In the genomic region with DNA sequence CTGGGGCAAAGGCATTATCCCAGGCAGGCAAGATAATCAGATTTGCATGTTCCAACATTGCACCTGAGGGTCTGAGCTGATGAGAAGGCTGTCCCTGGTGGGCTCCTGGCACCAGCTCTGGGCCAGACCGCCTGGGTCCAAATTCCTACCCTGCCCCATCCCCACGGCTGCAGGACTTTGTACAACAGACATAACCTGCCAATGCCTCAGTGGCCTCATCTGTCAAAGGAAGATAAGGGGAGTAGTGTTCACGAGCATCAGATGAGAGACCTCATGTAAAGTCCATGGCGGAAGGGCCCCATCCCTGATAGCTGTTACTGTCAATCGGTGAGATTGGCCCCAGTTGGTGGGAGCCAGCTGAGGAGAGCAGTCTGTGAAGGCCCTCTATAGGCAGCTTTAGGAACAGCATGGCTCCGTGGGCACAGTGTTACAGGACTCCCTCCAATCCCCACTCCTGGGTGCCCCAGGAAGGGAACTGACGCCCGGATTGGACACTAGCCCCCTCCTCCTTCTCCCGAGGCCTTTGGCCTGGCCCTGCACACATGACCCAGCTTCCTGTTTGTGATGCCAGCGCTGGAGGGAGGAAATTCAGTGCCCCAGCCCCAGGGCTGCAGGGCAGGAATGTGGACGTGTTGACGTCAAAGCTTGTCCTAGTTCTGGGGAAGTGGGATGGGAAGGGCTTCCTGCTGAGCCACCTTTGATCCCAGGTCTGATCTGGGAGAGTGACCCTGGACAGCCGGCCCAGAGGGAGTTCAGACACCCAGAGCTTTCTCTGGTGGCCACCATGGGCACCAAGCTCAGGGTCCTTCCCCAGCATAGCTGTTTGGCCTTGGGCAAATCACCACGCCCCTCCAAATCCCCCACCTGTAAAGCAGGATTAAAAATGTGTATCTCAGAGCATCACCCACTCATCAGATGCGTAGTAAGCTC, we compare ENCODE assay signal across 1 cellular context.
TF ChIP-seq lines count a peak whose summit lies in the region.

No MANE protein-coding gene starts in this region.

TF ChIP-seq in HepG2, 621 proteins besides CTCF, POLR2A, EP300 and RAD21 (continued from another document and continues in another):
- TF ChIP-seq, protein P1, sequence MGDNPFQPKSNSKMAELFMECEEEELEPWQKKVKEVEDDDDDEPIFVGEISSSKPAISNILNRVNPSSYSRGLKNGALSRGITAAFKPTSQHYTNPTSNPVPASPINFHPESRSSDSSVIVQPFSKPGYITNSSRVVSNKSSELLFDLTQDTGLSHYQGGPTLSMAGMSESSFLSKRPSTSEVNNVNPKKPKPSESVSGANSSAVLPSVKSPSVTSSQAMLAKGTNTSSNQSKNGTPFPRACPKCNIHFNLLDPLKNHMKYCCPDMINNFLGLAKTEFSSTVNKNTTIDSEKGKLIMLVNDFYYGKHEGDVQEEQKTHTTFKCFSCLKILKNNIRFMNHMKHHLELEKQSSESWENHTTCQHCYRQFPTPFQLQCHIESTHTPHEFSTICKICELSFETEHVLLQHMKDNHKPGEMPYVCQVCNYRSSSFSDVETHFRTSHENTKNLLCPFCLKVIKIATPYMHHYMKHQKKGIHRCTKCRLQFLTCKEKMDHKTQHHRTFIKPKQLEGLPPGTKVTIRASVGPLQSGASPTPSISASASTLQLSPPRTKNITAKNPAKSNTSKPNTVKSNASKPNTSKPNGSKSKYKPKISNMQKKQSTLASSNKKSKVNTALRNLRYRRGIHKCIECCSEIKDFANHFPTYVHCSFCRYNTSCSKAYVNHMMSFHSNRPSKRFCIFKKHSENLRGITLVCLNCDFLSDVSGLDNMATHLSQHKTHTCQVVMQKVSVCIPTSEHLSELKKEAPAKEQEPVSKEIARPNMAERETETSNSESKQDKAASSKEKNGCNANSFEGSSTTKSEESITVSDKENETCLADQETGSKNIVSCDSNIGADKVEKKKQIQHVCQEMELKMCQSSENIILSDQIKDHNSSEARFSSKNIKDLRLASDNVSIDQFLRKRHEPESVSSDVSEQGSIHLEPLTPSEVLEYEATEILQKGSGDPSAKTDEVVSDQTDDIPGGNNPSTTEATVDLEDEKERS (CRISPR knock-in tag; IDR thresholded peaks at IDR 0.05), result no peak
- TF ChIP-seq ZNF101 (CRISPR knock-in tag; IDR thresholded peaks at IDR 0.05; ENCODE audit: borderline replicate concordance, low read depth) (no peak), FOXC1 (CRISPR knock-in tag; IDR thresholded peaks at IDR 0.05; ENCODE audit: borderline replicate concordance) (peak; percentile 61; the same call in 1 of the 2 replicates), NCOA2 (CRISPR knock-in tag; IDR thresholded peaks at IDR 0.05) (peak; percentile 5; the same call in 1 of the 2 replicates), ZNF292 (CRISPR knock-in tag; IDR thresholded peaks at IDR 0.05; ENCODE audit: borderline replicate concordance, low read depth) (no peak), ZNF34 (CRISPR knock-in tag; IDR thresholded peaks at IDR 0.05; ENCODE audit: borderline replicate concordance) (no peak), GTF3A (CRISPR knock-in tag; conservative IDR thresholded peaks at IDR 0.05) (no peak), STAG1 (CRISPR knock-in tag; IDR thresholded peaks at IDR 0.05) (peak; percentile 66), RFX1 (IDR thresholded peaks at IDR 0.05) (no peak), ZNF441 (CRISPR knock-in tag; IDR thresholded peaks at IDR 0.05; ENCODE audit: borderline replicate concordance) (no peak), BORCS8-MEF2B (CRISPR knock-in tag; IDR thresholded peaks at IDR 0.05) (0 out of 2 replicates have a peak, but pooled peaks have one; percentile 18), ZNF883 (CRISPR knock-in tag; IDR thresholded peaks at IDR 0.05; ENCODE audit: not compliant biosample characterization) (peak; percentile 43), FOXK1 (CRISPR knock-in tag; IDR thresholded peaks at IDR 0.05; ENCODE audit: borderline replicate concordance, low read depth) (0 out of 2 replicates have a peak, but pooled peaks have one; percentile 64), ZNF776 (CRISPR knock-in tag; IDR thresholded peaks at IDR 0.05) (no peak), ISL2 (CRISPR knock-in tag; IDR thresholded peaks at IDR 0.05) (peak; percentile 52; the same call in 1 of the 2 replicates), MYC (CRISPR knock-in tag; IDR thresholded peaks at IDR 0.05; ENCODE audit: borderline replicate concordance) (0 out of 2 replicates have a peak, but pooled peaks have one; percentile 48), RNF2 (conservative IDR thresholded peaks at IDR 0.05; ENCODE audit: low read depth) (no peak; the same call in 1 of the 2 replicates), POLR2AphosphoS5 (IDR thresholded peaks at IDR 0.05; ENCODE audit: low read depth, low read length) (0 out of 2 replicates have a peak, but pooled peaks have one; percentile 38), SOX6 (IDR thresholded peaks at IDR 0.05) (no peak), SOX6 (CRISPR knock-in tag; IDR thresholded peaks at IDR 0.05) (peak; percentile 68; the same call in 1 of the 2 replicates), PAWR (CRISPR knock-in tag; IDR thresholded peaks at IDR 0.05; ENCODE audit: borderline replicate concordance) (no peak), TEAD3 (CRISPR knock-in tag; optimal IDR thresholded peaks at IDR 0.05; ENCODE audit: borderline replicate concordance) (peak; percentile 98)
- TF ChIP-seq, protein P2, sequence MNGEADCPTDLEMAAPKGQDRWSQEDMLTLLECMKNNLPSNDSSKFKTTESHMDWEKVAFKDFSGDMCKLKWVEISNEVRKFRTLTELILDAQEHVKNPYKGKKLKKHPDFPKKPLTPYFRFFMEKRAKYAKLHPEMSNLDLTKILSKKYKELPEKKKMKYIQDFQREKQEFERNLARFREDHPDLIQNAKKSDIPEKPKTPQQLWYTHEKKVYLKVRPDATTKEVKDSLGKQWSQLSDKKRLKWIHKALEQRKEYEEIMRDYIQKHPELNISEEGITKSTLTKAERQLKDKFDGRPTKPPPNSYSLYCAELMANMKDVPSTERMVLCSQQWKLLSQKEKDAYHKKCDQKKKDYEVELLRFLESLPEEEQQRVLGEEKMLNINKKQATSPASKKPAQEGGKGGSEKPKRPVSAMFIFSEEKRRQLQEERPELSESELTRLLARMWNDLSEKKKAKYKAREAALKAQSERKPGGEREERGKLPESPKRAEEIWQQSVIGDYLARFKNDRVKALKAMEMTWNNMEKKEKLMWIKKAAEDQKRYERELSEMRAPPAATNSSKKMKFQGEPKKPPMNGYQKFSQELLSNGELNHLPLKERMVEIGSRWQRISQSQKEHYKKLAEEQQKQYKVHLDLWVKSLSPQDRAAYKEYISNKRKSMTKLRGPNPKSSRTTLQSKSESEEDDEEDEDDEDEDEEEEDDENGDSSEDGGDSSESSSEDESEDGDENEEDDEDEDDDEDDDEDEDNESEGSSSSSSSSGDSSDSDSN (CRISPR knock-in tag; IDR thresholded peaks at IDR 0.05), result peak; percentile 62
- TF ChIP-seq, protein P3, sequence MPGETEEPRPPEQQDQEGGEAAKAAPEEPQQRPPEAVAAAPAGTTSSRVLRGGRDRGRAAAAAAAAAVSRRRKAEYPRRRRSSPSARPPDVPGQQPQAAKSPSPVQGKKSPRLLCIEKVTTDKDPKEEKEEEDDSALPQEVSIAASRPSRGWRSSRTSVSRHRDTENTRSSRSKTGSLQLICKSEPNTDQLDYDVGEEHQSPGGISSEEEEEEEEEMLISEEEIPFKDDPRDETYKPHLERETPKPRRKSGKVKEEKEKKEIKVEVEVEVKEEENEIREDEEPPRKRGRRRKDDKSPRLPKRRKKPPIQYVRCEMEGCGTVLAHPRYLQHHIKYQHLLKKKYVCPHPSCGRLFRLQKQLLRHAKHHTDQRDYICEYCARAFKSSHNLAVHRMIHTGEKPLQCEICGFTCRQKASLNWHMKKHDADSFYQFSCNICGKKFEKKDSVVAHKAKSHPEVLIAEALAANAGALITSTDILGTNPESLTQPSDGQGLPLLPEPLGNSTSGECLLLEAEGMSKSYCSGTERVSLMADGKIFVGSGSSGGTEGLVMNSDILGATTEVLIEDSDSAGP (CRISPR knock-in tag; IDR thresholded peaks at IDR 0.05; ENCODE audit: borderline replicate concordance), result peak; percentile 81; the same call in 1 of the 2 replicates
- TF ChIP-seq, protein P4, sequence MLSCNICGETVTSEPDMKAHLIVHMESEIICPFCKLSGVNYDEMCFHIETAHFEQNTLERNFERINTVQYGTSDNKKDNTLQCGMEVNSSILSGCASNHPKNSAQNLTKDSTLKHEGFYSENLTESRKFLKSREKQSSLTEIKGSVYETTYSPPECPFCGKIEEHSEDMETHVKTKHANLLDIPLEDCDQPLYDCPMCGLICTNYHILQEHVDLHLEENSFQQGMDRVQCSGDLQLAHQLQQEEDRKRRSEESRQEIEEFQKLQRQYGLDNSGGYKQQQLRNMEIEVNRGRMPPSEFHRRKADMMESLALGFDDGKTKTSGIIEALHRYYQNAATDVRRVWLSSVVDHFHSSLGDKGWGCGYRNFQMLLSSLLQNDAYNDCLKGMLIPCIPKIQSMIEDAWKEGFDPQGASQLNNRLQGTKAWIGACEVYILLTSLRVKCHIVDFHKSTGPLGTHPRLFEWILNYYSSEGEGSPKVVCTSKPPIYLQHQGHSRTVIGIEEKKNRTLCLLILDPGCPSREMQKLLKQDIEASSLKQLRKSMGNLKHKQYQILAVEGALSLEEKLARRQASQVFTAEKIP (CRISPR knock-in tag; IDR thresholded peaks at IDR 0.05; ENCODE audit: borderline replicate concordance), result no peak
- TF ChIP-seq, protein P5, sequence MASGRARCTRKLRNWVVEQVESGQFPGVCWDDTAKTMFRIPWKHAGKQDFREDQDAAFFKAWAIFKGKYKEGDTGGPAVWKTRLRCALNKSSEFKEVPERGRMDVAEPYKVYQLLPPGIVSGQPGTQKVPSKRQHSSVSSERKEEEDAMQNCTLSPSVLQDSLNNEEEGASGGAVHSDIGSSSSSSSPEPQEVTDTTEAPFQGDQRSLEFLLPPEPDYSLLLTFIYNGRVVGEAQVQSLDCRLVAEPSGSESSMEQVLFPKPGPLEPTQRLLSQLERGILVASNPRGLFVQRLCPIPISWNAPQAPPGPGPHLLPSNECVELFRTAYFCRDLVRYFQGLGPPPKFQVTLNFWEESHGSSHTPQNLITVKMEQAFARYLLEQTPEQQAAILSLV (CRISPR knock-in tag; IDR thresholded peaks at IDR 0.05; ENCODE audit: borderline replicate concordance), result 0 out of 2 replicates have a peak, but pooled peaks have one; percentile 43
- TF ChIP-seq, protein P6, sequence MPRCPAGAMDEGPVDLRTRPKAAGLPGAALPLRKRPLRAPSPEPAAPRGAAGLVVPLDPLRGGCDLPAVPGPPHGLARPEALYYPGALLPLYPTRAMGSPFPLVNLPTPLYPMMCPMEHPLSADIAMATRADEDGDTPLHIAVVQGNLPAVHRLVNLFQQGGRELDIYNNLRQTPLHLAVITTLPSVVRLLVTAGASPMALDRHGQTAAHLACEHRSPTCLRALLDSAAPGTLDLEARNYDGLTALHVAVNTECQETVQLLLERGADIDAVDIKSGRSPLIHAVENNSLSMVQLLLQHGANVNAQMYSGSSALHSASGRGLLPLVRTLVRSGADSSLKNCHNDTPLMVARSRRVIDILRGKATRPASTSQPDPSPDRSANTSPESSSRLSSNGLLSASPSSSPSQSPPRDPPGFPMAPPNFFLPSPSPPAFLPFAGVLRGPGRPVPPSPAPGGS (CRISPR knock-in tag; IDR thresholded peaks at IDR 0.05), result 0 out of 2 replicates have a peak, but pooled peaks have one; percentile 34
- TF ChIP-seq, protein P7, sequence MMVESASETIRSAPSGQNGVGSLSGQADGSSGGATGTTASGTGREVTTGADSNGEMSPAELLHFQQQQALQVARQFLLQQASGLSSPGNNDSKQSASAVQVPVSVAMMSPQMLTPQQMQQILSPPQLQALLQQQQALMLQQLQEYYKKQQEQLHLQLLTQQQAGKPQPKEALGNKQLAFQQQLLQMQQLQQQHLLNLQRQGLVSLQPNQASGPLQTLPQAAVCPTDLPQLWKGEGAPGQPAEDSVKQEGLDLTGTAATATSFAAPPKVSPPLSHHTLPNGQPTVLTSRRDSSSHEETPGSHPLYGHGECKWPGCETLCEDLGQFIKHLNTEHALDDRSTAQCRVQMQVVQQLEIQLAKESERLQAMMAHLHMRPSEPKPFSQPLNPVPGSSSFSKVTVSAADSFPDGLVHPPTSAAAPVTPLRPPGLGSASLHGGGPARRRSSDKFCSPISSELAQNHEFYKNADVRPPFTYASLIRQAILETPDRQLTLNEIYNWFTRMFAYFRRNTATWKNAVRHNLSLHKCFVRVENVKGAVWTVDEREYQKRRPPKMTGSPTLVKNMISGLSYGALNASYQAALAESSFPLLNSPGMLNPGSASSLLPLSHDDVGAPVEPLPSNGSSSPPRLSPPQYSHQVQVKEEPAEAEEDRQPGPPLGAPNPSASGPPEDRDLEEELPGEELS (CRISPR knock-in tag; IDR thresholded peaks at IDR 0.05), result peak; percentile 77
- TF ChIP-seq, protein P8, sequence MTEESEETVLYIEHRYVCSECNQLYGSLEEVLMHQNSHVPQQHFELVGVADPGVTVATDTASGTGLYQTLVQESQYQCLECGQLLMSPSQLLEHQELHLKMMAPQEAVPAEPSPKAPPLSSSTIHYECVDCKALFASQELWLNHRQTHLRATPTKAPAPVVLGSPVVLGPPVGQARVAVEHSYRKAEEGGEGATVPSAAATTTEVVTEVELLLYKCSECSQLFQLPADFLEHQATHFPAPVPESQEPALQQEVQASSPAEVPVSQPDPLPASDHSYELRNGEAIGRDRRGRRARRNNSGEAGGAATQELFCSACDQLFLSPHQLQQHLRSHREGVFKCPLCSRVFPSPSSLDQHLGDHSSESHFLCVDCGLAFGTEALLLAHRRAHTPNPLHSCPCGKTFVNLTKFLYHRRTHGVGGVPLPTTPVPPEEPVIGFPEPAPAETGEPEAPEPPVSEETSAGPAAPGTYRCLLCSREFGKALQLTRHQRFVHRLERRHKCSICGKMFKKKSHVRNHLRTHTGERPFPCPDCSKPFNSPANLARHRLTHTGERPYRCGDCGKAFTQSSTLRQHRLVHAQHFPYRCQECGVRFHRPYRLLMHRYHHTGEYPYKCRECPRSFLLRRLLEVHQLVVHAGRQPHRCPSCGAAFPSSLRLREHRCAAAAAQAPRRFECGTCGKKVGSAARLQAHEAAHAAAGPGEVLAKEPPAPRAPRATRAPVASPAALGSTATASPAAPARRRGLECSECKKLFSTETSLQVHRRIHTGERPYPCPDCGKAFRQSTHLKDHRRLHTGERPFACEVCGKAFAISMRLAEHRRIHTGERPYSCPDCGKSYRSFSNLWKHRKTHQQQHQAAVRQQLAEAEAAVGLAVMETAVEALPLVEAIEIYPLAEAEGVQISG (CRISPR knock-in tag; IDR thresholded peaks at IDR 0.05), result peak; percentile 42; the same call in 1 of the 2 replicates
- TF ChIP-seq, protein P9, sequence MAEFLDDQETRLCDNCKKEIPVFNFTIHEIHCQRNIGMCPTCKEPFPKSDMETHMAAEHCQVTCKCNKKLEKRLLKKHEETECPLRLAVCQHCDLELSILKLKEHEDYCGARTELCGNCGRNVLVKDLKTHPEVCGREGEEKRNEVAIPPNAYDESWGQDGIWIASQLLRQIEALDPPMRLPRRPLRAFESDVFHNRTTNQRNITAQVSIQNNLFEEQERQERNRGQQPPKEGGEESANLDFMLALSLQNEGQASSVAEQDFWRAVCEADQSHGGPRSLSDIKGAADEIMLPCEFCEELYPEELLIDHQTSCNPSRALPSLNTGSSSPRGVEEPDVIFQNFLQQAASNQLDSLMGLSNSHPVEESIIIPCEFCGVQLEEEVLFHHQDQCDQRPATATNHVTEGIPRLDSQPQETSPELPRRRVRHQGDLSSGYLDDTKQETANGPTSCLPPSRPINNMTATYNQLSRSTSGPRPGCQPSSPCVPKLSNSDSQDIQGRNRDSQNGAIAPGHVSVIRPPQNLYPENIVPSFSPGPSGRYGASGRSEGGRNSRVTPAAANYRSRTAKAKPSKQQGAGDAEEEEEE (CRISPR knock-in tag; IDR thresholded peaks at IDR 0.05; ENCODE audit: borderline replicate concordance), result peak; percentile 79; the same call in 1 of the 2 replicates
- TF ChIP-seq, protein P10, sequence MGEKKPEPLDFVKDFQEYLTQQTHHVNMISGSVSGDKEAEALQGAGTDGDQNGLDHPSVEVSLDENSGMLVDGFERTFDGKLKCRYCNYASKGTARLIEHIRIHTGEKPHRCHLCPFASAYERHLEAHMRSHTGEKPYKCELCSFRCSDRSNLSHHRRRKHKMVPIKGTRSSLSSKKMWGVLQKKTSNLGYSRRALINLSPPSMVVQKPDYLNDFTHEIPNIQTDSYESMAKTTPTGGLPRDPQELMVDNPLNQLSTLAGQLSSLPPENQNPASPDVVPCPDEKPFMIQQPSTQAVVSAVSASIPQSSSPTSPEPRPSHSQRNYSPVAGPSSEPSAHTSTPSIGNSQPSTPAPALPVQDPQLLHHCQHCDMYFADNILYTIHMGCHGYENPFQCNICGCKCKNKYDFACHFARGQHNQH (CRISPR knock-in tag; IDR thresholded peaks at IDR 0.05), result peak; percentile 82
